ENCODE assay signal across 8 cellular contexts in the genomic region with DNA sequence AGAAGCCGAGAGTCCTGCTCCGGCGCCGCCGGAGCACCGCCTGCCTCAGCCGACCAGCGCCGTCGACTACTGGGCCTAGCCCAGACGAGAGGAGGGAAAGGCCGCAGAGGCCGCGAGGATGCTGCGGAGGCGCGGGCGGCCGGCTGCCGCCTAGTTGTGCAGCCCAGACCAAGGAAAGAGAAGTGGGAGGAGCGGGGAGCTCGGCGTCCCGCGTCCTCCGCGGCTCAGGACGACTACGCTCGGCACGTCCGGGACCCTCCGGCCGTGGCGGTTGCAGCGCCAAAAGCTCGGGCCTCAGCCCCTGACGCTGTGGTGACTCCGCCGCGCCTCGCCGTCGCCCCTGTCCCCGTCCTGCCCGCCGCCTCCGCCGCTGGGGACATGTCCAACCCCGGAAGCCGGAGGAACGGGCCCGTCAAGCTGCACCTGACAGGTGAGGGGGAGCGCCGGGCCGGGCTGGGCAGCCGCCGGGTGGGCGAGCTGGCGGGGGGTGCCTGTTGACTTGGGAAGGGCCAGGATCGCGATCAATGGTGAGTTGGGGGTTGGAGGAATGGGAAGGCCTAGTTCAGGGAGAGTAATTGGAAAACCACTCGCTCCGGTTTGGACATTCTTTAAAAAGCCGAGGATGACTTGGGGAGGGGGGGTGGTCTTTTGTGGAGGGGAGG. TPM values are rescaled to one million over a fixed set of nuclear protein-coding genes. Genes with fewer than 3 reads are reported as not detected.
DNase-seq lines count a peak whose midpoint lies in the region; ATAC-seq and TF ChIP-seq lines count a peak whose summit lies in the region.

No MANE protein-coding gene starts in this region.

- ATAC-seq in GM21529 (IDR thresholded peaks at IDR 0.05; ENCODE audit: unreplicated experiment) = peak; percentile 58
- peak; percentile 80 to 84 for ATAC-seq in naive thymus-derived CD8-positive, alpha-beta T cell
- ATAC-seq in stimulated activated naive B cell treated with anti-CD40 and anti-IgM and Interleukin-4, amounts not matched to agents 10 μg/mL and 1 μg/mL and 100 μg/mL, for 72 hours (replicated peaks) = peak; percentile 85

- H3K27ac Mint-ChIP-seq in CD14-positive monocyte = peak overlapping the region in 4 of 7 donors; percentile 35 to 83 (median 60)
- H3K27ac Mint-ChIP-seq in naive thymus-derived CD8-positive, alpha-beta T cell = peak overlapping the region; percentile 23 to 89 (median 81)
- H3K27ac Mint-ChIP-seq in stimulated activated naive B cell treated with anti-CD40 and anti-IgM and Interleukin-4, amounts not matched to agents 10 μg/mL and 1 μg/mL and 100 μg/mL, for 72 hours = peak overlapping the region; percentile 92

- H3K4me1 Mint-ChIP-seq in CD14-positive monocyte = peaks cover 27% of the 10 kb centered on the region
- peaks cover 8 to 27% (median 10%) of the 10 kb centered on the region in 4 donors for H3K4me1 Mint-ChIP-seq in naive thymus-derived CD8-positive, alpha-beta T cell
- H3K4me1 Mint-ChIP-seq in stimulated activated naive B cell treated with anti-CD40 and anti-IgM and Interleukin-4, amounts not matched to agents 10 μg/mL and 1 μg/mL and 100 μg/mL, for 72 hours = peaks cover 16 to 32% of the 10 kb centered on the region in 2 donors

- POLR2A ChIA-PET in naive thymus-derived CD8-positive, alpha-beta T cell (lab: Charles Lee) = interaction anchor here (0.5 to 1.5 kb wide), 4 partner anchors 38 to 1461 kb away, joined by 3 to 6 read pairs (median 4); a partner anchor contains a TSS

- H3K9me3 Mint-ChIP-seq in CD14-positive monocyte = peaks cover 0 to 2% (median 0%) of the 10 kb centered on the region in 7 donors
- H3K9me3 Mint-ChIP-seq in naive thymus-derived CD8-positive, alpha-beta T cell = peaks cover 0 to 6% (median 2%) of the 10 kb centered on the region in 9 donors
- peaks cover 0 to 4% of the 10 kb centered on the region in 2 donors for H3K9me3 Mint-ChIP-seq in stimulated activated naive B cell treated with anti-CD40 and anti-IgM and Interleukin-4, amounts not matched to agents 10 μg/mL and 1 μg/mL and 100 μg/mL, for 72 hours

- no peak for TF ChIP-seq CTCF in CD14-positive monocyte (IDR thresholded peaks at IDR 0.05)
- TF ChIP-seq CTCF in fibroblast of the aortic adventitia (IDR thresholded peaks at IDR 0.05; ENCODE audit: insufficient read depth, low read length) = no peak

- intact Hi-C loops in CD14-positive monocyte (cut with micrococcal nuclease) = loop anchor here in 1 of 2 donors (5.0 kb wide), 1 partner anchor 209 kb away; no protein-coding TSS in a partner anchor

- H3K4me3 Mint-ChIP-seq in CD14-positive monocyte = peak overlapping the region; percentile 91 to 94
- H3K4me3 Mint-ChIP-seq in naive thymus-derived CD8-positive, alpha-beta T cell = peak overlapping the region; percentile 83 to 97 (median 88)
- H3K4me3 Mint-ChIP-seq in stimulated activated naive B cell treated with anti-CD40 and anti-IgM and Interleukin-4, amounts not matched to agents 10 μg/mL and 1 μg/mL and 100 μg/mL, for 72 hours = peak overlapping the region; percentile 90

- H3K4me3 ChIP-seq in fibroblast of the aortic adventitia (ENCODE audit: low read depth, low read length) = peak overlapping the region; percentile 69

- H3K36me3 Mint-ChIP-seq in CD14-positive monocyte = peaks cover 32 to 37% of the 10 kb centered on the region in 2 donors
- peaks cover 0 to 9% (median 2%) of the 10 kb centered on the region in 3 donors for H3K36me3 Mint-ChIP-seq in naive thymus-derived CD8-positive, alpha-beta T cell
- H3K36me3 Mint-ChIP-seq in stimulated activated naive B cell treated with anti-CD40 and anti-IgM and Interleukin-4, amounts not matched to agents 10 μg/mL and 1 μg/mL and 100 μg/mL, for 72 hours = peaks cover 8 to 15% of the 10 kb centered on the region in 2 donors

- peaks cover 5 to 9% (median 6%) of the 10 kb centered on the region in 3 donors for H3K27me3 Mint-ChIP-seq in CD14-positive monocyte (ENCODE audit: low read depth in 3 of 3)
- H3K27me3 Mint-ChIP-seq in naive thymus-derived CD8-positive, alpha-beta T cell = peaks cover 3 to 14% (median 7%) of the 10 kb centered on the region in 5 donors
- no peaks in the 10 kb centered on the region for H3K27me3 Mint-ChIP-seq in stimulated activated naive B cell treated with anti-CD40 and anti-IgM and Interleukin-4, amounts not matched to agents 10 μg/mL and 1 μg/mL and 100 μg/mL, for 72 hours

- peak; percentile 57 for DNase-seq in CD14-positive monocyte (ENCODE audit: low spot score)
- DNase-seq in NOMO-1 treated with DMSO at 0.1 percent for 48 hours (lab: John Stamatoyannopoulos, UW; ENCODE audit: unreplicated experiment) = peak; percentile 63
- DNase-seq in activated effector memory CD4-positive, alpha-beta T cell treated with Interleukin-2 at 50 U/mL for 16 hours = peak; percentile 49
- peak; percentile 66 for DNase-seq in fibroblast of the aortic adventitia (ENCODE audit: low read depth)
- DNase-seq in naive thymus-derived CD8-positive, alpha-beta T cell = peak; percentile 16 to 68 (median 38)
- peak; percentile 52 for DNase-seq in stimulated activated naive B cell treated with anti-CD40 and anti-IgM and Interleukin-4, amounts not matched to agents 10 μg/mL and 1 μg/mL and 100 μg/mL, for 72 hours
- DNase-seq in 8988T = no peak

RNA-seq across cellular contexts. Expression of a gene that starts 37.7 kb away (rescaled TPM):
- polyA plus RNA-seq in CD14-positive monocyte = 10 to 100 TPM; 51.4 to 66.6 TPM
- 10.1 and 10.7 TPM in 2 replicates for total RNA-seq in fibroblast of the aortic adventitia (ENCODE audit: low replicate concordance)
- 1 to 10 TPM; 3.1 to 4.6 TPM for total RNA-seq in naive thymus-derived CD8-positive, alpha-beta T cell
- 1 to 10 TPM; 2.9 to 5.4 (median 3.3) TPM for polyA plus RNA-seq in naive thymus-derived CD8-positive, alpha-beta T cell
